Comparison of ENCODE assay signal across 22 cellular contexts in the genomic region with DNA sequence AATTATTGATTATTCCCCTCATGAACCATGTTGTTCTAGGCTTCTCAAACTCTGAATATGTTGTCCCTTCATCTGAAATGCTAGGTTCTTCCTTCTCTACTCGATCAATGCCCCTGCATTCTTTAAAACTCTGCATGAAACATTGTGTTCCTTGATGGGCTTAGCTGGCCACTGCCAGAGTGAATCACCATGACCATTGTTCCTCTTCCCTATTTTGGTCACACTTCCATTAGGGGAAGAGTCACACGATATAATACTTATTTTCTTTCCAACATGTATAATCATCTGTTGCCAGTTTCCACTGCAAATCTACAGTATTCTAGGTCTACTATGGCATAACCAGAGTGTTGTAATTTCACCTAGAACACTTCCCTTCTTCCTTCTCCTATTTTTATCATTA.
"Had no signal": no experiment of that assay in that cellular context is flagged by ENCODE, and none has a peak within 500 bp of the region (broad histone marks: within the 10 kb centered on the region; RNA-seq: fewer than 3 reads in every experiment).

No MANE protein-coding gene starts in this region.

- ATAC-seq: activated naive CD4-positive, alpha-beta T cell treated with anti-CD3 and anti-CD28 coated beads, Interleukin-2, amount 50 U/mL, for 72 hours; activated T-helper 17 cell treated with anti-CD3 and anti-CD28 coated beads, Interleukin-2, amount 50 U/mL, for 72 hours; heart left ventricle; left ventricle myocardium superior; stimulated activated naive CD8-positive, alpha-beta T cell treated with anti-CD3 and anti-CD28 coated beads, Interleukin-15, Interleukin-2, amounts not matched to agents 100 U/mL and 50 U/mL, for 24 hours; upper lobe of right lung had no signal

- H3K27me3 ChIP-seq: adrenal gland, ascending aorta, heart left ventricle, sigmoid colon, thyroid gland, upper lobe of right lung had no signal

- H3K4me2 ChIP-seq: SK-N-SH had no signal

- H3K27ac ChIP-seq: adrenal gland, ascending aorta, coronary artery, epithelial cell of prostate, heart left ventricle, sigmoid colon, thyroid gland, upper lobe of right lung had no signal

- H3K9me2 ChIP-seq: SK-N-SH had no signal

- H3K9ac ChIP-seq: SK-N-SH had no signal

- H3K36me3 ChIP-seq: adrenal gland, ascending aorta, heart left ventricle, sigmoid colon, thyroid gland, upper lobe of right lung had no signal

- H3K4me1 ChIP-seq: adrenal gland, ascending aorta, sigmoid colon, upper lobe of right lung had no signal

- DNase-seq: activated CD4-positive, alpha-beta T cell treated with anti-CD3 and anti-CD28 coated beads for 1 hour; activated CD4-positive, alpha-beta T cell treated with anti-CD3 and anti-CD28 coated beads, Interleukin-2, amount 50 U/mL, for 1 hour; activated T-cell treated with anti-CD3 and anti-CD28 coated beads, Interleukin-2, amount 50 U/mL, for 1 hour; adrenal gland; central memory CD4-positive, alpha-beta T cell; endodermal cell; heart left ventricle; left ventricle myocardium superior; nephron progenitor cell; posterior cingulate gyrus; retina; sigmoid colon; SK-N-SH; stimulated activated CD4-positive, alpha-beta T cell treated with anti-CD3 and anti-CD28 coated beads, Interleukin-4, amount 100 ng/mL, for 4 hours; stimulated activated naive CD8-positive, alpha-beta T cell treated with anti-CD3 and anti-CD28 coated beads, Interleukin-15, Interleukin-2, amounts not matched to agents 100 U/mL and 50 U/mL, for 24 hours; thyroid gland; upper lobe of right lung had no signal

- H3K9me3 ChIP-seq: adrenal gland, ascending aorta, heart left ventricle, sigmoid colon, SK-N-SH, thyroid gland, upper lobe of right lung had no signal

- H3K4me3 ChIP-seq: adrenal gland, ascending aorta, coronary artery, heart left ventricle, sigmoid colon, thyroid gland, upper lobe of right lung had no signal
